In the genomic region with DNA sequence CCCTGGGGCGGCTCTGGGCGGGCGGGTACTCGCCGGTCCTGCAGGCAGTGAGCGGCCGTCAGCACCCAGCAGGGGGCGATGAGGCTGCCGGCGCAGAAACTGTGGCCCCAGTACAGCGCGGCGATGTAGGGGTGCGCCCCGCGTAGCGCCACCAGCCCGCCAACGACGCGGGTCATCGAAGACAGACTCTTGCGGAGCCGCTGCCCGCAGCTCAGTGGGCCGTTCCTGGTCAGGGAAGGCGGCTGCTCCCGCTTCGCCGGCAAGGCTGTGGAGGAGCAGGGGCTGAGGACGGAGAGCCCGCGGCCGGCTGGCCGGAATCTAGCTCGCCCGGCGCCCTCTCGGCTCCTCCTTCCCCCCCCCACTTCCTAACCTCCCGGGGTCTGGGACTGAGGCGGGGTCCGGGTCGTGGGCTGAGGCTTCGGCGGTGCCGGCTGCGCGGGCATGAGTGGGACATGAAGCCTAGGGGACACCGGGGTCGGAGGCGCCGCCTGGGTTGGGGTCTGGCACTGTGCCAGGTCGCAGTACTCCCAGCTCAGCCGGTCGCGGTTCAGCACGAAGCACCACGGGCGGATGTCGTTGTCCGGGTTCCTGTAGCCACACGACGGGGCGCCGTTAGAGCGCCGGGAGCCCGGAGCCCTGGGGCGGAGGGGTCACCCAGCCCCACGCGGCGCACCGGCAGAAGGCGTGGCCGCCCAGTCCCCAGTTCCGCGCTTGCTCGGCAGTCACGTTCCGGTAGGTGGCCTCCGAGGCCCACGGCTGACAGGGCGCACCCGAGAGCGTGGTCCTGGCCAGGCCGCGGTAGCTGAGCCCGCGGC, we compare ENCODE assay signal across 1 cellular context.
TF ChIP-seq lines count a peak whose summit lies in the region.

No MANE protein-coding gene starts in this region.

TF ChIP-seq in K562, 482 proteins besides CTCF, POLR2A, EP300 and RAD21 (continued from another document and continues in another):
- TF ChIP-seq, protein P1, sequence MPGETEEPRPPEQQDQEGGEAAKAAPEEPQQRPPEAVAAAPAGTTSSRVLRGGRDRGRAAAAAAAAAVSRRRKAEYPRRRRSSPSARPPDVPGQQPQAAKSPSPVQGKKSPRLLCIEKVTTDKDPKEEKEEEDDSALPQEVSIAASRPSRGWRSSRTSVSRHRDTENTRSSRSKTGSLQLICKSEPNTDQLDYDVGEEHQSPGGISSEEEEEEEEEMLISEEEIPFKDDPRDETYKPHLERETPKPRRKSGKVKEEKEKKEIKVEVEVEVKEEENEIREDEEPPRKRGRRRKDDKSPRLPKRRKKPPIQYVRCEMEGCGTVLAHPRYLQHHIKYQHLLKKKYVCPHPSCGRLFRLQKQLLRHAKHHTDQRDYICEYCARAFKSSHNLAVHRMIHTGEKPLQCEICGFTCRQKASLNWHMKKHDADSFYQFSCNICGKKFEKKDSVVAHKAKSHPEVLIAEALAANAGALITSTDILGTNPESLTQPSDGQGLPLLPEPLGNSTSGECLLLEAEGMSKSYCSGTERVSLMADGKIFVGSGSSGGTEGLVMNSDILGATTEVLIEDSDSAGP (CRISPR knock-in tag; IDR thresholded peaks at IDR 0.05): 0 out of 2 replicates have a peak, but pooled peaks have one; percentile 46
- no peak for TF ChIP-seq HOXB6 (CRISPR knock-in tag; IDR thresholded peaks at IDR 0.05; ENCODE audit: borderline replicate concordance)
- no peak for TF ChIP-seq POLR3A (IDR thresholded peaks at IDR 0.05; ENCODE audit: borderline replicate concordance, extremely low read depth, insufficient read depth, insufficient read length)
- no peak for TF ChIP-seq ZNF436 (CRISPR knock-in tag; IDR thresholded peaks at IDR 0.05)
- TF ChIP-seq ZNF24 (IDR thresholded peaks at IDR 0.05): no peak
- peak; percentile 76 for TF ChIP-seq CXXC5 (CRISPR knock-in tag; IDR thresholded peaks at IDR 0.05)
- TF ChIP-seq EP400 (IDR thresholded peaks at IDR 0.05): peak; percentile 93
- TF ChIP-seq, protein P2, sequence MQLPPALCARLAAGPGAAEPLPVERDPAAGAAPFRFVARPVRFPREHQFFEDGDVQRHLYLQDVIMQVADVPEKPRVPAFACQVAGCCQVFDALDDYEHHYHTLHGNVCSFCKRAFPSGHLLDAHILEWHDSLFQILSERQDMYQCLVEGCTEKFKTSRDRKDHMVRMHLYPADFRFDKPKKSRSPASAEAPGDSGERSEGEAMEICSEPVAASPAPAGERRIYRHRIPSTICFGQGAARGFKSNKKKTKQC (CRISPR knock-in tag; IDR thresholded peaks at IDR 0.05): no peak
- TF ChIP-seq, protein P3, sequence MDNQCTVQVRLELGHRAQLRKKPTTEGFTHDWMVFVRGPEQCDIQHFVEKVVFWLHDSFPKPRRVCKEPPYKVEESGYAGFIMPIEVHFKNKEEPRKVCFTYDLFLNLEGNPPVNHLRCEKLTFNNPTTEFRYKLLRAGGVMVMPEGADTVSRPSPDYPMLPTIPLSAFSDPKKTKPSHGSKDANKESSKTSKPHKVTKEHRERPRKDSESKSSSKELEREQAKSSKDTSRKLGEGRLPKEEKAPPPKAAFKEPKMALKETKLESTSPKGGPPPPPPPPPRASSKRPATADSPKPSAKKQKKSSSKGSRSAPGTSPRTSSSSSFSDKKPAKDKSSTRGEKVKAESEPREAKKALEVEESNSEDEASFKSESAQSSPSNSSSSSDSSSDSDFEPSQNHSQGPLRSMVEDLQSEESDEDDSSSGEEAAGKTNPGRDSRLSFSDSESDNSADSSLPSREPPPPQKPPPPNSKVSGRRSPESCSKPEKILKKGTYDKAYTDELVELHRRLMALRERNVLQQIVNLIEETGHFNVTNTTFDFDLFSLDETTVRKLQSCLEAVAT (IDR thresholded peaks at IDR 0.05): no peak
- TF ChIP-seq ELF2 (CRISPR knock-in tag; IDR thresholded peaks at IDR 0.05): 0 out of 2 replicates have a peak, but pooled peaks have one; percentile 25
- TF ChIP-seq DIDO1 (tag; IDR thresholded peaks at IDR 0.05; ENCODE audit: low read depth): no peak
- no peak for TF ChIP-seq ZNF146 (CRISPR knock-in tag; IDR thresholded peaks at IDR 0.05; ENCODE audit: unreplicated experiment)
- 0 out of 2 replicates have a peak, but pooled peaks have one; percentile 5 for TF ChIP-seq EGR1 (conservative IDR thresholded peaks at IDR 0.05)
- TF ChIP-seq, protein P4, sequence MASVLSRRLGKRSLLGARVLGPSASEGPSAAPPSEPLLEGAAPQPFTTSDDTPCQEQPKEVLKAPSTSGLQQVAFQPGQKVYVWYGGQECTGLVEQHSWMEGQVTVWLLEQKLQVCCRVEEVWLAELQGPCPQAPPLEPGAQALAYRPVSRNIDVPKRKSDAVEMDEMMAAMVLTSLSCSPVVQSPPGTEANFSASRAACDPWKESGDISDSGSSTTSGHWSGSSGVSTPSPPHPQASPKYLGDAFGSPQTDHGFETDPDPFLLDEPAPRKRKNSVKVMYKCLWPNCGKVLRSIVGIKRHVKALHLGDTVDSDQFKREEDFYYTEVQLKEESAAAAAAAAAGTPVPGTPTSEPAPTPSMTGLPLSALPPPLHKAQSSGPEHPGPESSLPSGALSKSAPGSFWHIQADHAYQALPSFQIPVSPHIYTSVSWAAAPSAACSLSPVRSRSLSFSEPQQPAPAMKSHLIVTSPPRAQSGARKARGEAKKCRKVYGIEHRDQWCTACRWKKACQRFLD (CRISPR knock-in tag; IDR thresholded peaks at IDR 0.05): peak; percentile 78; the same call in 1 of the 2 replicates
- TF ChIP-seq HIVEP1 (CRISPR knock-in tag; IDR thresholded peaks at IDR 0.05): peak; percentile 86
- TF ChIP-seq HCFC1 (IDR thresholded peaks at IDR 0.05; ENCODE audit: low read depth, low read length): peak; percentile 47
- peak; percentile 79 for TF ChIP-seq CCNT2 (IDR thresholded peaks at IDR 0.05; ENCODE audit: borderline replicate concordance, extremely low read depth, insufficient read length, low read depth, low read length)
- TF ChIP-seq, protein P5, sequence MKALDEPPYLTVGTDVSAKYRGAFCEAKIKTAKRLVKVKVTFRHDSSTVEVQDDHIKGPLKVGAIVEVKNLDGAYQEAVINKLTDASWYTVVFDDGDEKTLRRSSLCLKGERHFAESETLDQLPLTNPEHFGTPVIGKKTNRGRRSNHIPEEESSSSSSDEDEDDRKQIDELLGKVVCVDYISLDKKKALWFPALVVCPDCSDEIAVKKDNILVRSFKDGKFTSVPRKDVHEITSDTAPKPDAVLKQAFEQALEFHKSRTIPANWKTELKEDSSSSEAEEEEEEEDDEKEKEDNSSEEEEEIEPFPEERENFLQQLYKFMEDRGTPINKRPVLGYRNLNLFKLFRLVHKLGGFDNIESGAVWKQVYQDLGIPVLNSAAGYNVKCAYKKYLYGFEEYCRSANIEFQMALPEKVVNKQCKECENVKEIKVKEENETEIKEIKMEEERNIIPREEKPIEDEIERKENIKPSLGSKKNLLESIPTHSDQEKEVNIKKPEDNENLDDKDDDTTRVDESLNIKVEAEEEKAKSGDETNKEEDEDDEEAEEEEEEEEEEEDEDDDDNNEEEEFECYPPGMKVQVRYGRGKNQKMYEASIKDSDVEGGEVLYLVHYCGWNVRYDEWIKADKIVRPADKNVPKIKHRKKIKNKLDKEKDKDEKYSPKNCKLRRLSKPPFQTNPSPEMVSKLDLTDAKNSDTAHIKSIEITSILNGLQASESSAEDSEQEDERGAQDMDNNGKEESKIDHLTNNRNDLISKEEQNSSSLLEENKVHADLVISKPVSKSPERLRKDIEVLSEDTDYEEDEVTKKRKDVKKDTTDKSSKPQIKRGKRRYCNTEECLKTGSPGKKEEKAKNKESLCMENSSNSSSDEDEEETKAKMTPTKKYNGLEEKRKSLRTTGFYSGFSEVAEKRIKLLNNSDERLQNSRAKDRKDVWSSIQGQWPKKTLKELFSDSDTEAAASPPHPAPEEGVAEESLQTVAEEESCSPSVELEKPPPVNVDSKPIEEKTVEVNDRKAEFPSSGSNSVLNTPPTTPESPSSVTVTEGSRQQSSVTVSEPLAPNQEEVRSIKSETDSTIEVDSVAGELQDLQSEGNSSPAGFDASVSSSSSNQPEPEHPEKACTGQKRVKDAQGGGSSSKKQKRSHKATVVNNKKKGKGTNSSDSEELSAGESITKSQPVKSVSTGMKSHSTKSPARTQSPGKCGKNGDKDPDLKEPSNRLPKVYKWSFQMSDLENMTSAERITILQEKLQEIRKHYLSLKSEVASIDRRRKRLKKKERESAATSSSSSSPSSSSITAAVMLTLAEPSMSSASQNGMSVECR (CRISPR knock-in tag; IDR thresholded peaks at IDR 0.05): peak; percentile 90
- TF ChIP-seq HMG20A (CRISPR knock-in tag; conservative IDR thresholded peaks at IDR 0.05): no peak
- TF ChIP-seq TEAD2 (tag; IDR thresholded peaks at IDR 0.05): no peak
- TF ChIP-seq MAFK (IDR thresholded peaks at IDR 0.05; ENCODE audit: low read length): no peak
- TF ChIP-seq RBM39 (optimal IDR thresholded peaks at IDR 0.05; ENCODE audit: low read depth, low read length): no peak
- TF ChIP-seq SMAD1 (IDR thresholded peaks at IDR 0.05; ENCODE audit: low read depth, low read length, partially characterized antibody): peak; percentile 97
- TF ChIP-seq, protein P6, sequence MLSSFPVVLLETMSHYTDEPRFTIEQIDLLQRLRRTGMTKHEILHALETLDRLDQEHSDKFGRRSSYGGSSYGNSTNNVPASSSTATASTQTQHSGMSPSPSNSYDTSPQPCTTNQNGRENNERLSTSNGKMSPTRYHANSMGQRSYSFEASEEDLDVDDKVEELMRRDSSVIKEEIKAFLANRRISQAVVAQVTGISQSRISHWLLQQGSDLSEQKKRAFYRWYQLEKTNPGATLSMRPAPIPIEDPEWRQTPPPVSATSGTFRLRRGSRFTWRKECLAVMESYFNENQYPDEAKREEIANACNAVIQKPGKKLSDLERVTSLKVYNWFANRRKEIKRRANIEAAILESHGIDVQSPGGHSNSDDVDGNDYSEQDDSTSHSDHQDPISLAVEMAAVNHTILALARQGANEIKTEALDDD (IDR thresholded peaks at IDR 0.05): no peak
- TF ChIP-seq LEF1 (IDR thresholded peaks at IDR 0.05): no peak
- peak; percentile 44; the same call in 1 of the 2 replicates for TF ChIP-seq ATF7 (IDR thresholded peaks at IDR 0.05)
- TF ChIP-seq ZNF41 (CRISPR knock-in tag; conservative IDR thresholded peaks at IDR 0.05): no peak
- TF ChIP-seq ETV5 (CRISPR knock-in tag; IDR thresholded peaks at IDR 0.05; ENCODE audit: low read depth): peak; percentile 67; the same call in 1 of the 2 replicates
- no peak for TF ChIP-seq RFX5 (IDR thresholded peaks at IDR 0.05; ENCODE audit: low read depth, low read length)
- TF ChIP-seq ZNF274 (IDR thresholded peaks at IDR 0.05; ENCODE audit: borderline replicate concordance, low read depth, low read length): no peak
- no peak for TF ChIP-seq ZNF76 (CRISPR knock-in tag; IDR thresholded peaks at IDR 0.05; ENCODE audit: borderline replicate concordance)
- TF ChIP-seq, protein P7, sequence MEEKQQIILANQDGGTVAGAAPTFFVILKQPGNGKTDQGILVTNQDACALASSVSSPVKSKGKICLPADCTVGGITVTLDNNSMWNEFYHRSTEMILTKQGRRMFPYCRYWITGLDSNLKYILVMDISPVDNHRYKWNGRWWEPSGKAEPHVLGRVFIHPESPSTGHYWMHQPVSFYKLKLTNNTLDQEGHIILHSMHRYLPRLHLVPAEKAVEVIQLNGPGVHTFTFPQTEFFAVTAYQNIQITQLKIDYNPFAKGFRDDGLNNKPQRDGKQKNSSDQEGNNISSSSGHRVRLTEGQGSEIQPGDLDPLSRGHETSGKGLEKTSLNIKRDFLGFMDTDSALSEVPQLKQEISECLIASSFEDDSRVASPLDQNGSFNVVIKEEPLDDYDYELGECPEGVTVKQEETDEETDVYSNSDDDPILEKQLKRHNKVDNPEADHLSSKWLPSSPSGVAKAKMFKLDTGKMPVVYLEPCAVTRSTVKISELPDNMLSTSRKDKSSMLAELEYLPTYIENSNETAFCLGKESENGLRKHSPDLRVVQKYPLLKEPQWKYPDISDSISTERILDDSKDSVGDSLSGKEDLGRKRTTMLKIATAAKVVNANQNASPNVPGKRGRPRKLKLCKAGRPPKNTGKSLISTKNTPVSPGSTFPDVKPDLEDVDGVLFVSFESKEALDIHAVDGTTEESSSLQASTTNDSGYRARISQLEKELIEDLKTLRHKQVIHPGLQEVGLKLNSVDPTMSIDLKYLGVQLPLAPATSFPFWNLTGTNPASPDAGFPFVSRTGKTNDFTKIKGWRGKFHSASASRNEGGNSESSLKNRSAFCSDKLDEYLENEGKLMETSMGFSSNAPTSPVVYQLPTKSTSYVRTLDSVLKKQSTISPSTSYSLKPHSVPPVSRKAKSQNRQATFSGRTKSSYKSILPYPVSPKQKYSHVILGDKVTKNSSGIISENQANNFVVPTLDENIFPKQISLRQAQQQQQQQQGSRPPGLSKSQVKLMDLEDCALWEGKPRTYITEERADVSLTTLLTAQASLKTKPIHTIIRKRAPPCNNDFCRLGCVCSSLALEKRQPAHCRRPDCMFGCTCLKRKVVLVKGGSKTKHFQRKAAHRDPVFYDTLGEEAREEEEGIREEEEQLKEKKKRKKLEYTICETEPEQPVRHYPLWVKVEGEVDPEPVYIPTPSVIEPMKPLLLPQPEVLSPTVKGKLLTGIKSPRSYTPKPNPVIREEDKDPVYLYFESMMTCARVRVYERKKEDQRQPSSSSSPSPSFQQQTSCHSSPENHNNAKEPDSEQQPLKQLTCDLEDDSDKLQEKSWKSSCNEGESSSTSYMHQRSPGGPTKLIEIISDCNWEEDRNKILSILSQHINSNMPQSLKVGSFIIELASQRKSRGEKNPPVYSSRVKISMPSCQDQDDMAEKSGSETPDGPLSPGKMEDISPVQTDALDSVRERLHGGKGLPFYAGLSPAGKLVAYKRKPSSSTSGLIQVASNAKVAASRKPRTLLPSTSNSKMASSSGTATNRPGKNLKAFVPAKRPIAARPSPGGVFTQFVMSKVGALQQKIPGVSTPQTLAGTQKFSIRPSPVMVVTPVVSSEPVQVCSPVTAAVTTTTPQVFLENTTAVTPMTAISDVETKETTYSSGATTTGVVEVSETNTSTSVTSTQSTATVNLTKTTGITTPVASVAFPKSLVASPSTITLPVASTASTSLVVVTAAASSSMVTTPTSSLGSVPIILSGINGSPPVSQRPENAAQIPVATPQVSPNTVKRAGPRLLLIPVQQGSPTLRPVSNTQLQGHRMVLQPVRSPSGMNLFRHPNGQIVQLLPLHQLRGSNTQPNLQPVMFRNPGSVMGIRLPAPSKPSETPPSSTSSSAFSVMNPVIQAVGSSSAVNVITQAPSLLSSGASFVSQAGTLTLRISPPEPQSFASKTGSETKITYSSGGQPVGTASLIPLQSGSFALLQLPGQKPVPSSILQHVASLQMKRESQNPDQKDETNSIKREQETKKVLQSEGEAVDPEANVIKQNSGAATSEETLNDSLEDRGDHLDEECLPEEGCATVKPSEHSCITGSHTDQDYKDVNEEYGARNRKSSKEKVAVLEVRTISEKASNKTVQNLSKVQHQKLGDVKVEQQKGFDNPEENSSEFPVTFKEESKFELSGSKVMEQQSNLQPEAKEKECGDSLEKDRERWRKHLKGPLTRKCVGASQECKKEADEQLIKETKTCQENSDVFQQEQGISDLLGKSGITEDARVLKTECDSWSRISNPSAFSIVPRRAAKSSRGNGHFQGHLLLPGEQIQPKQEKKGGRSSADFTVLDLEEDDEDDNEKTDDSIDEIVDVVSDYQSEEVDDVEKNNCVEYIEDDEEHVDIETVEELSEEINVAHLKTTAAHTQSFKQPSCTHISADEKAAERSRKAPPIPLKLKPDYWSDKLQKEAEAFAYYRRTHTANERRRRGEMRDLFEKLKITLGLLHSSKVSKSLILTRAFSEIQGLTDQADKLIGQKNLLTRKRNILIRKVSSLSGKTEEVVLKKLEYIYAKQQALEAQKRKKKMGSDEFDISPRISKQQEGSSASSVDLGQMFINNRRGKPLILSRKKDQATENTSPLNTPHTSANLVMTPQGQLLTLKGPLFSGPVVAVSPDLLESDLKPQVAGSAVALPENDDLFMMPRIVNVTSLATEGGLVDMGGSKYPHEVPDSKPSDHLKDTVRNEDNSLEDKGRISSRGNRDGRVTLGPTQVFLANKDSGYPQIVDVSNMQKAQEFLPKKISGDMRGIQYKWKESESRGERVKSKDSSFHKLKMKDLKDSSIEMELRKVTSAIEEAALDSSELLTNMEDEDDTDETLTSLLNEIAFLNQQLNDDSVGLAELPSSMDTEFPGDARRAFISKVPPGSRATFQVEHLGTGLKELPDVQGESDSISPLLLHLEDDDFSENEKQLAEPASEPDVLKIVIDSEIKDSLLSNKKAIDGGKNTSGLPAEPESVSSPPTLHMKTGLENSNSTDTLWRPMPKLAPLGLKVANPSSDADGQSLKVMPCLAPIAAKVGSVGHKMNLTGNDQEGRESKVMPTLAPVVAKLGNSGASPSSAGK (IDR thresholded peaks at IDR 0.05): peak; percentile 81
- TF ChIP-seq SETDB1 (IDR thresholded peaks at IDR 0.05; ENCODE audit: low read length): no peak
